In genomic region chr5:141617128-141617527, GRCh38 we compare ENCODE assay signal across 8 cellular contexts. TPM values are rescaled to one million over a fixed set of nuclear protein-coding genes. Genes with fewer than 3 reads are reported as not detected.
DNase-seq lines count a peak whose midpoint lies in the region; ATAC-seq, FAIRE-seq and TF ChIP-seq lines count a peak whose summit lies in the region.

No MANE protein-coding gene starts in this region.

- no peaks in the 10 kb centered on the region for H3K27me3 Mint-ChIP-seq in CD8-positive, alpha-beta T cell (ENCODE audit: low read depth)
- peaks cover 5% of the 10 kb centered on the region for H3K27me3 Mint-ChIP-seq in neural progenitor cell (ENCODE audit: insufficient read depth, low read depth)

- no peak overlapping the region for H3K23ac ChIP-seq in H1 (ENCODE audit: insufficient read length)

- no peak for TF ChIP-seq POLR2A in H1 (IDR thresholded peaks at IDR 0.05; ENCODE audit: control extremely low read depth in 1 of 2, low read depth in 2 of 2, low read length in 2 of 2)

- no peak overlapping the region for H2AK5ac ChIP-seq in H1 (ENCODE audit: low read depth, low read length)

- H3K9ac ChIP-seq in NT2/D1 (ENCODE audit: insufficient read length, low read depth) (no peak overlapping the region), H1 (replicated peaks in 1 of 4; ENCODE audit: extremely low read depth in 1 of 4, low read depth in 3 of 4, low read length in 3 of 4) (no peak overlapping the region), neural progenitor cell (no peak overlapping the region)

- CTCF ChIA-PET in CD8-positive, alpha-beta T cell (lab: Charles Lee): interaction anchor here (1.1 to 14.8 kb wide), 13 partner anchors 8 to 298 kb away, joined by 3 to 366 read pairs (median 7); partner anchors contain the start of genes HDAC3 and RELL2
- CTCF ChIA-PET in H1 (lab: Charles Lee; ENCODE audit: partially characterized antibody): interaction anchor here (0.5 to 11.4 kb wide), 10 partner anchors 9 to 946 kb away, joined by 3 to 150 read pairs (median 3); partner anchors contain the start of genes HDAC3 and RELL2

- H2AFZ ChIP-seq in H1 (ENCODE audit: low read length) (no peak overlapping the region), neural progenitor cell (replicated peaks) (no peak overlapping the region)

- H3K36me3 Mint-ChIP-seq in CD8-positive, alpha-beta T cell: peaks cover 35% of the 10 kb centered on the region
- H3K36me3 Mint-ChIP-seq in neural progenitor cell: peaks cover 19% of the 10 kb centered on the region

- peaks cover 3% of the 10 kb centered on the region; the same call in 1 of the 2 replicates for H3K23me2 ChIP-seq in H1 (ENCODE audit: low read depth, low read length)

- H3K18ac ChIP-seq in H1 (ENCODE audit: extremely low read depth, low read length): no peak overlapping the region

- peaks cover 61% of the 10 kb centered on the region for H3K4me1 Mint-ChIP-seq in CD8-positive, alpha-beta T cell (ENCODE audit: low read depth)
- H3K4me1 Mint-ChIP-seq in neural progenitor cell: peaks cover 32% of the 10 kb centered on the region

- H3K27ac ChIP-seq in CD8-positive, alpha-beta T cell (ENCODE audit: low read depth, low read length): peak overlapping the region; percentile 77
- H3K27ac ChIP-seq in H1 (ENCODE audit: low read depth, low read length) (0 out of 2 replicates have a peak overlapping the region, but pooled peaks have one; percentile 14), neural progenitor cell (no peak overlapping the region)

- H3K4me3 ChIP-seq in CD8-positive, alpha-beta T cell (ENCODE audit: low read depth, low read length): peak overlapping the region; percentile 95
- H3K4me3 ChIP-seq in NT2/D1 (ENCODE audit: insufficient read length, low read depth) (peak overlapping the region; percentile 62), H1 (ENCODE audit: extremely low read depth in 1 of 4, insufficient read depth in 2 of 4, low read depth in 3 of 4, low read length in 4 of 4) (peak overlapping the region in 3 of 4 experiments; percentile 74 to 97 (median 93); a peak in 4 of 8 replicates), neural progenitor cell (peak overlapping the region; percentile 99)

- no peak overlapping the region for H4K91ac ChIP-seq in H1 (replicated peaks; ENCODE audit: insufficient read length, low read length)

- no peak for TF ChIP-seq EP300 in H1 (IDR thresholded peaks at IDR 0.05; ENCODE audit: borderline replicate concordance in 1 of 2, low read depth in 2 of 2, low read length in 2 of 2)

- no peaks in the 10 kb centered on the region; the same call in 1 of the 2 replicates for H3K79me1 ChIP-seq in H1 (ENCODE audit: low read depth, low read length)

- no peak overlapping the region for H4K8ac ChIP-seq in H1 (ENCODE audit: extremely low read depth, insufficient read depth, low read length)

- H3K4me2 ChIP-seq in H1 (ENCODE audit: insufficient read depth in 1 of 2, low read depth in 2 of 2, low read length in 2 of 2) (peak overlapping the region; percentile 93 to 99; a peak in 3 of 4 replicates), neural progenitor cell (peak overlapping the region; percentile 94)

- H3K4me3 Mint-ChIP-seq in CD8-positive, alpha-beta T cell: peak overlapping the region; percentile 97
- H3K4me3 Mint-ChIP-seq in neural progenitor cell: peak overlapping the region; percentile 92

- H3K9me3 ChIP-seq in CD8-positive, alpha-beta T cell (ENCODE audit: low read length): no peaks in the 10 kb centered on the region
- H3K9me3 ChIP-seq in NT2/D1 (ENCODE audit: insufficient read depth, low read length) (no peaks in the 10 kb centered on the region), H1 (ENCODE audit: insufficient read depth in 2 of 2, low read depth in 1 of 2, low read length in 1 of 2) (no peaks in the 10 kb centered on the region), neural progenitor cell (ENCODE audit: low read depth) (no peaks in the 10 kb centered on the region)

- 89% methylated on average over 2 of the region's 2 CpGs; no CpG with 5 or more reads in 1 of the 2 experiments for WGBS in H1 (ENCODE audit: extremely low coverage in 1 of 2, insufficient coverage in 1 of 2, insufficient read length in 1 of 2, insufficient replicate concordance in 2 of 2, low coverage in 1 of 2, low lambda C conversion rate in 2 of 2, missing lambda C conversion rate in 1 of 2), 2 experiments

- H2BK20ac ChIP-seq in H1 (ENCODE audit: low read length): no peak overlapping the region

- no peaks in the 10 kb centered on the region for H3K27me3 ChIP-seq in CD8-positive, alpha-beta T cell (ENCODE audit: insufficient read depth, low read length)
- H3K27me3 ChIP-seq in NT2/D1 (ENCODE audit: insufficient read depth, insufficient read length) (no peaks in the 10 kb centered on the region), H1 (replicated peaks in 1 of 4; ENCODE audit: control insufficient read depth in 3 of 4, extremely low read depth in 1 of 4, insufficient read depth in 3 of 4, low read length in 3 of 4) (no peaks in the 10 kb centered on the region), neural progenitor cell (no peaks in the 10 kb centered on the region)

- H3K56ac ChIP-seq in H1 (replicated peaks; ENCODE audit: insufficient read length, low read depth, low read length): no peak overlapping the region

- no peak overlapping the region for H4K5ac ChIP-seq in H1 (ENCODE audit: insufficient read length, low read depth, low read length)

- H2BK15ac ChIP-seq in H1 (ENCODE audit: low read length): no peak overlapping the region

- intact Hi-C loops in CD8-positive, alpha-beta T cell (cut with DNase I, micrococcal nuclease): loop anchor here in 1 of 2 experiments (1.0 to 5.0 kb wide), 2 partner anchors 9 to 295 kb away; partner anchors contain the start of gene TAF7

- H3K36me3 ChIP-seq in CD8-positive, alpha-beta T cell (ENCODE audit: insufficient read depth, low read length): peaks cover 8% of the 10 kb centered on the region
- peaks cover 33% of the 10 kb centered on the region for H3K36me3 ChIP-seq in NT2/D1 (ENCODE audit: insufficient read depth, insufficient read length, low read length)
- peaks cover 2 to 18% (median 12%) of the 10 kb centered on the region in 4 experiments; a peak in 6 of 8 replicates for H3K36me3 ChIP-seq in H1 (ENCODE audit: control insufficient read depth in 2 of 4, insufficient read depth in 4 of 4, low read length in 3 of 4)
- no peaks in the 10 kb centered on the region for H3K36me3 ChIP-seq in neural progenitor cell

- no peak for TF ChIP-seq CTCF in CD8-positive, alpha-beta T cell (IDR thresholded peaks at IDR 0.05)
- TF ChIP-seq CTCF in H1 (IDR thresholded peaks at IDR 0.05; ENCODE audit: control extremely low read depth in 1 of 3, insufficient read depth in 1 of 3, low read depth in 1 of 3, low read length in 3 of 3) (no peak), neural progenitor cell (IDR thresholded peaks at IDR 0.05) (no peak)

- peak overlapping the region; percentile 97 for H3K27ac Mint-ChIP-seq in CD8-positive, alpha-beta T cell
- no peak overlapping the region for H3K27ac Mint-ChIP-seq in neural progenitor cell

- H3K79me2 ChIP-seq in H1 (ENCODE audit: control insufficient read depth in 1 of 2, insufficient read depth in 2 of 2, low read length in 2 of 2): peaks cover 8 to 54% of the 10 kb centered on the region in 2 experiments
- H3K79me2 ChIP-seq in neural progenitor cell (ENCODE audit: low read depth): peaks cover 64% of the 10 kb centered on the region

- DNase-seq in CD8-positive, alpha-beta T cell: no peak
- DNase-seq in NT2/D1 (ENCODE audit: low read depth, low spot score) (no peak), H1 (ENCODE audit: low read depth in 1 of 2, low spot score in 2 of 2) (no peak), neural progenitor cell (ENCODE audit: low spot score) (no peak), middle frontal gyrus (ENCODE audit: extremely low spot score, low spot score) (no peak), HuH-7 (ENCODE audit: low spot score) (no peak), NCI-H1930 (lab: John Stamatoyannopoulos, UW) (no peak)

- no peak for ATAC-seq in CD8-positive, alpha-beta T cell
- no peak for ATAC-seq in HG03520 (IDR thresholded peaks at IDR 0.05; ENCODE audit: unreplicated experiment)

- H4K20me1 ChIP-seq in H1 (replicated peaks in 1 of 2; ENCODE audit: control insufficient read depth in 1 of 2, insufficient read depth in 2 of 2, low read length in 2 of 2) (peaks cover 0 to 4% of the 10 kb centered on the region in 2 experiments), neural progenitor cell (ENCODE audit: low read depth) (peaks cover 9% of the 10 kb centered on the region)

- H3K4me1 ChIP-seq in CD8-positive, alpha-beta T cell (ENCODE audit: insufficient read depth, low read length): peaks cover 49% of the 10 kb centered on the region
- H3K4me1 ChIP-seq in NT2/D1 (ENCODE audit: insufficient read depth, insufficient read length) (no peaks in the 10 kb centered on the region), H1 (replicated peaks in 1 of 4; ENCODE audit: control insufficient read depth in 3 of 4, insufficient read depth in 4 of 4, low read length in 3 of 4) (peaks cover 0 to 4% (median 2%) of the 10 kb centered on the region in 4 experiments; a peak in 3 of 7 replicates), neural progenitor cell (peaks cover 40% of the 10 kb centered on the region)

- H3F3A ChIP-seq in neural progenitor cell (ENCODE audit: low read depth): peaks cover 37% of the 10 kb centered on the region

- POLR2A ChIA-PET in CD8-positive, alpha-beta T cell (lab: Charles Lee): interaction anchor here (0.9 to 5.9 kb wide), 7 partner anchors 9 to 34 kb away, joined by 3 to 105 read pairs (median 11); partner anchors contain the start of genes FCHSD1, HDAC3 and RELL2
- POLR2A ChIA-PET in H1 (lab: Charles Lee; ENCODE audit: partially characterized antibody): interaction anchor here (0.8 to 8.2 kb wide), 10 partner anchors 9 to 352 kb away, joined by 3 to 75 read pairs (median 5); partner anchors contain the start of genes HDAC3 and RELL2

- H2BK120ac ChIP-seq in H1 (replicated peaks; ENCODE audit: low read depth, low read length): no peak overlapping the region

- H3K4ac ChIP-seq in H1 (replicated peaks; ENCODE audit: insufficient read length, low read depth, low read length): no peak overlapping the region

- TF ChIP-seq RAD21 in H1 (IDR thresholded peaks at IDR 0.05 in 1 of 2, conservative IDR thresholded peaks at IDR 0.05 in 1 of 2; ENCODE audit: low read depth in 2 of 2, low read length in 2 of 2): no peak

- no peak overlapping the region for H3K14ac ChIP-seq in H1 (ENCODE audit: insufficient read length)

- no peak overlapping the region for H2BK5ac ChIP-seq in H1 (ENCODE audit: low read depth, low read length)

- H2BK12ac ChIP-seq in H1 (ENCODE audit: low read depth, low read length): no peak overlapping the region

- no peak for FAIRE-seq in H1 (lab: Jason Lieb, UNC)

- H3K9me3 Mint-ChIP-seq in CD8-positive, alpha-beta T cell: no peaks in the 10 kb centered on the region
- H3K9me3 Mint-ChIP-seq in neural progenitor cell: no peaks in the 10 kb centered on the region

RNA-seq across cellular contexts. Expression of gene DIAPH1, which starts 1.7 kb away (rescaled TPM):
- 100 to 1,000 TPM; 155 to 166 TPM for total RNA-seq in CD8-positive, alpha-beta T cell
- total RNA-seq in H1 (2021; fragmentation: NEBNext Ultra II Directional; extraction: Animal tissue kit (Norgen Biotek cat#: 25700)): 107 and 114 TPM in 2 replicates
- 61.2 and 70.9 TPM in 2 replicates for polyA plus RNA-seq in H1 (2011; rRNA removed)
- 48.9 TPM for polyA plus RNA-seq in H1 (2011; cell fraction: cytosol; rRNA removed)
- polyA plus RNA-seq in H1 (2011; cell fraction: nucleus; rRNA removed): 141 TPM
- polyA plus RNA-seq in H1 (2012, experiment 1 of 2): 75.5 to 89.0 TPM (median 87.1 TPM) in 4 replicates
- polyA plus RNA-seq in H1 (2012, experiment 2 of 2): 29.3 TPM
- 88.0 TPM for polyA plus RNA-seq in H1 (2013, experiment 1 of 2)
- 97.4 TPM for polyA plus RNA-seq in H1 (2013, experiment 2 of 2)
- polyA minus RNA-seq in H1 (2011; rRNA and poly(A)+ RNA removed): 87.4 and 92.8 TPM in 2 replicates
- 48.5 TPM for polyA minus RNA-seq in H1 (2011; cell fraction: cytosol; rRNA and poly(A)+ RNA removed)
- 88.3 TPM for polyA minus RNA-seq in H1 (2011; cell fraction: nucleus; rRNA and poly(A)+ RNA removed)
- total RNA-seq in neural progenitor cell (ENCODE audit: low replicate concordance): 20.4 and 30.8 TPM in 2 replicates

RNA-seq across cellular contexts. Expression of gene HDAC3, which starts 19.5 kb away (rescaled TPM):
- 10 to 100 TPM; 48.9 to 54.8 TPM for total RNA-seq in CD8-positive, alpha-beta T cell
- 98.5 and 99.0 TPM in 2 replicates for total RNA-seq in H1 (2021; fragmentation: NEBNext Ultra II Directional; extraction: Animal tissue kit (Norgen Biotek cat#: 25700))
- 120 and 124 TPM in 2 replicates for polyA plus RNA-seq in H1 (2011; rRNA removed)
- 136 TPM for polyA plus RNA-seq in H1 (2011; cell fraction: cytosol; rRNA removed)
- 146 TPM for polyA plus RNA-seq in H1 (2011; cell fraction: nucleus; rRNA removed)
- polyA plus RNA-seq in H1 (2012, experiment 1 of 2): 97.2 to 108 TPM (median 102 TPM) in 4 replicates
- polyA plus RNA-seq in H1 (2012, experiment 2 of 2): 126 TPM
- polyA plus RNA-seq in H1 (2013, experiment 1 of 2): 75.7 TPM
- 75.1 TPM for polyA plus RNA-seq in H1 (2013, experiment 2 of 2)
- 143 and 172 TPM in 2 replicates for polyA minus RNA-seq in H1 (2011; rRNA and poly(A)+ RNA removed)
- 76.8 TPM for polyA minus RNA-seq in H1 (2011; cell fraction: cytosol; rRNA and poly(A)+ RNA removed)
- 65.7 TPM for polyA minus RNA-seq in H1 (2011; cell fraction: nucleus; rRNA and poly(A)+ RNA removed)
- total RNA-seq in neural progenitor cell (ENCODE audit: low replicate concordance): 57.3 and 83.2 TPM in 2 replicates

RNA-seq across cellular contexts. Expression of gene RELL2, which starts 19.7 kb away (rescaled TPM):
- total RNA-seq in CD8-positive, alpha-beta T cell: 1 to 10 TPM; 9.5 to 9.8 TPM
- total RNA-seq in H1 (2021; fragmentation: NEBNext Ultra II Directional; extraction: Animal tissue kit (Norgen Biotek cat#: 25700)): 18.6 and 19.2 TPM in 2 replicates
- polyA plus RNA-seq in H1 (2011; rRNA removed): 23.7 and 33.1 TPM in 2 replicates
- 31.2 TPM for polyA plus RNA-seq in H1 (2011; cell fraction: cytosol; rRNA removed)
- 117 TPM for polyA plus RNA-seq in H1 (2011; cell fraction: nucleus; rRNA removed)
- polyA plus RNA-seq in H1 (2012, experiment 1 of 2): 12.5 to 21.6 TPM (median 17.8 TPM) in 4 replicates
- polyA plus RNA-seq in H1 (2012, experiment 2 of 2): 17.0 TPM
- polyA plus RNA-seq in H1 (2013, experiment 1 of 2): 19.0 TPM
- polyA plus RNA-seq in H1 (2013, experiment 2 of 2): 17.6 TPM
- 11.9 and 13.3 TPM in 2 replicates for polyA minus RNA-seq in H1 (2011; rRNA and poly(A)+ RNA removed)
- 7.9 TPM for polyA minus RNA-seq in H1 (2011; cell fraction: cytosol; rRNA and poly(A)+ RNA removed)
- polyA minus RNA-seq in H1 (2011; cell fraction: nucleus; rRNA and poly(A)+ RNA removed): 18.7 TPM
- 0.30 and 3.9 TPM in 2 replicates for total RNA-seq in neural progenitor cell (ENCODE audit: low replicate concordance)

RNA-seq across cellular contexts. Expression of gene FCHSD1, which starts 34.1 kb away (rescaled TPM):
- total RNA-seq in CD8-positive, alpha-beta T cell: 100 to 1,000 TPM in 1 of 2 experiments, 10 to 100 TPM in 1; 95.8 to 101 TPM
- total RNA-seq in H1 (2021; fragmentation: NEBNext Ultra II Directional; extraction: Animal tissue kit (Norgen Biotek cat#: 25700)): 30.1 and 32.2 TPM in 2 replicates
- polyA plus RNA-seq in H1 (2011; rRNA removed): 22.0 and 36.8 TPM in 2 replicates
- polyA plus RNA-seq in H1 (2011; cell fraction: cytosol; rRNA removed): 51.4 TPM
- polyA plus RNA-seq in H1 (2011; cell fraction: nucleus; rRNA removed): 345 TPM
- 26.3 to 30.1 TPM (median 27.0 TPM) in 4 replicates for polyA plus RNA-seq in H1 (2012, experiment 1 of 2)
- polyA plus RNA-seq in H1 (2012, experiment 2 of 2): 13.2 TPM
- polyA plus RNA-seq in H1 (2013, experiment 1 of 2): 22.6 TPM
- polyA plus RNA-seq in H1 (2013, experiment 2 of 2): 19.8 TPM
- polyA minus RNA-seq in H1 (2011; rRNA and poly(A)+ RNA removed): 16.2 and 17.4 TPM in 2 replicates
- 15.9 TPM for polyA minus RNA-seq in H1 (2011; cell fraction: cytosol; rRNA and poly(A)+ RNA removed)
- 56.3 TPM for polyA minus RNA-seq in H1 (2011; cell fraction: nucleus; rRNA and poly(A)+ RNA removed)
- total RNA-seq in neural progenitor cell (ENCODE audit: low replicate concordance): 8.7 and 17.6 TPM in 2 replicates
